Comparison of ENCODE assay signal across 14 cellular contexts in the genomic region with DNA sequence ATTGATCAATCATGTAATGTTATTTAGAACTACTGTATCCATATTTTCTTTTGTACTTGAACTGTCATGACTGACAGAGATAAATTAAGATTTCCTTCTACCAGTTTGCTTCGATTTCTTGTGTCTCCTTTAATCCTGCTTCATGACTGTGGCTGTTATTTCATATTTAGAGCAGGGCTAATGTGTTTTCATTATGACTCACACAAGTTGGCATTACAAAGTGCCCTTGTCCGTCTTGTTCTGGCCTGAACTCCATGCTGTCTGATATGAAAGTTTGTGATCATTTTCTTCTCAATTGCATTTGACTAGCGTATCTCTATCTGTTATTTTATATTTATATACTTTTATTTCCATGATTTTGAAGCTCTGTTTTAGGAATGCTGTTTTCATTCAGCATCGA.
DNase-seq lines count a peak whose midpoint lies in the region; ATAC-seq and TF ChIP-seq lines count a peak whose summit lies in the region.
"Had no signal": no experiment of that assay in that cellular context is flagged by ENCODE, and none has a peak within 500 bp of the region (broad histone marks: within the 10 kb centered on the region; RNA-seq: fewer than 3 reads in every experiment).

No MANE protein-coding gene starts in this region.

- in situ Hi-C loops in GM23248 (cut with MboI): no loop called here
- in situ Hi-C loops in gastrocnemius medialis (cut with MboI; ENCODE audit: low sequenced_read_pairs in 4 of 4): loop anchor here in 3 of 4 donors (10.0 to 25.0 kb wide), 2 partner anchors 488 to 491 kb away; partner anchors contain the start of gene SFMBT2 (in 3 of the 3)

- TF ChIP-seq POLR2A in gastrocnemius medialis (IDR thresholded peaks at IDR 0.05): no peak

- H3K9ac ChIP-seq in GM23248 (no peak overlapping the region), PC-3 (ENCODE audit: low read length) (no peak overlapping the region)

- CTCF ChIA-PET in PC-3 (lab: Charles Lee): no interaction called here

- peak overlapping the region; percentile 2 for H3K4me2 ChIP-seq in GM23248 (ENCODE audit: unreplicated experiment)
- no peak overlapping the region for H3K4me2 ChIP-seq in PC-3 (ENCODE audit: low read length)

- peak; percentile 45; the same call in 1 of the 2 replicates for ATAC-seq in PC-3
- peak; percentile 87 to 96 for ATAC-seq in gastrocnemius medialis
- no peak for ATAC-seq in HG03045 (IDR thresholded peaks at IDR 0.05; ENCODE audit: unreplicated experiment)
- ATAC-seq in GM19467 (IDR thresholded peaks at IDR 0.05; ENCODE audit: unreplicated experiment): no peak
- ATAC-seq in GM18519 (IDR thresholded peaks at IDR 0.05; ENCODE audit: low FRiP score, unreplicated experiment): no peak
- ATAC-seq: mucosa of descending colon had no signal

- H4K20me1 ChIP-seq in GM23248 (ENCODE audit: insufficient read depth): no peaks in the 10 kb centered on the region
- H4K20me1 ChIP-seq in PC-3 (ENCODE audit: low read length): no peaks in the 10 kb centered on the region

- DNase-seq in GM23248 (peak; percentile 45), PC-3 (peak; percentile 39), epithelial cell of esophagus (ENCODE audit: low read depth) (peak; percentile 78), gastrocnemius medialis (no peak)
- DNase-seq: activated CD4-positive, alpha-beta T cell treated with anti-CD3 and anti-CD28 coated beads for 48 hours; activated naive CD4-positive, alpha-beta T cell; cortex of kidney; mucosa of descending colon; NCI-H524 treated with DMSO at 0.1 percent for 48 hours; small intestine had no signal

- H2AFZ ChIP-seq in GM23248: no peak overlapping the region
- H2AFZ ChIP-seq in PC-3 (ENCODE audit: low read length): no peak overlapping the region

- H3K9me2 ChIP-seq in GM23248 (ENCODE audit: insufficient read depth): no peaks in the 10 kb centered on the region
- H3K9me2 ChIP-seq in PC-3 (replicated peaks; ENCODE audit: low read length): no peaks in the 10 kb centered on the region

- H3F3A ChIP-seq in GM23248 (ENCODE audit: insufficient read depth): no peaks in the 10 kb centered on the region
- no peaks in the 10 kb centered on the region for H3F3A ChIP-seq in PC-3 (ENCODE audit: low read length, unreplicated experiment)

- H3K4me3 ChIP-seq in GM23248: no peak overlapping the region
- H3K4me3 ChIP-seq in PC-3 (ENCODE audit: low read length): no peak overlapping the region
- H3K4me3 ChIP-seq in epithelial cell of esophagus (ENCODE audit: low read length): no peak overlapping the region
- H3K4me3 ChIP-seq in gastrocnemius medialis: no peak overlapping the region
- H3K4me3 ChIP-seq: mucosa of descending colon, SK-N-MC had no signal

- H3K79me2 ChIP-seq in GM23248 (ENCODE audit: insufficient read depth): no peaks in the 10 kb centered on the region
- H3K79me2 ChIP-seq in PC-3 (ENCODE audit: low read length): no peaks in the 10 kb centered on the region

- no peak for TF ChIP-seq CTCF in PC-3 (conservative IDR thresholded peaks at IDR 0.05; ENCODE audit: low read depth, low read length)
- TF ChIP-seq CTCF in epithelial cell of esophagus (IDR thresholded peaks at IDR 0.05; ENCODE audit: insufficient read depth, low read depth, low read length, missing control alignments): no peak
- TF ChIP-seq CTCF in gastrocnemius medialis (IDR thresholded peaks at IDR 0.05 in 4 of 5, conservative IDR thresholded peaks at IDR 0.05 in 1 of 5): no peak

- no TSS peak for BruUV-seq in PC-3 (replicated peaks; lab: Mats Ljungman, UMichigan)

- H3K27me3 ChIP-seq in GM23248 (replicated peaks; ENCODE audit: insufficient read depth): no peaks in the 10 kb centered on the region; the same call in 1 of the 2 replicates
- peaks cover 5% of the 10 kb centered on the region; the same call in 1 of the 2 replicates for H3K27me3 ChIP-seq in PC-3 (ENCODE audit: low read length)
- H3K27me3 ChIP-seq in gastrocnemius medialis: peaks cover 0 to 2% (median 0%) of the 10 kb centered on the region in 3 donors

- intact Hi-C loops in PC-3 (cut with micrococcal nuclease): loop anchor here (5.0 kb wide), 1 partner anchor 493 kb away; no protein-coding TSS in a partner anchor
- intact Hi-C loops in gastrocnemius medialis (cut with DNase I; ENCODE audit: low total_unique reads): loop anchor here (10.0 kb wide), 1 partner anchor 311 kb away; no protein-coding TSS in a partner anchor

- no peak overlapping the region for H3K27ac ChIP-seq in GM23248
- no peak overlapping the region for H3K27ac ChIP-seq in PC-3 (ENCODE audit: low read length)
- H3K27ac ChIP-seq in gastrocnemius medialis: peak overlapping the region in 2 of 4 donors; percentile 25 to 27
- H3K27ac ChIP-seq: SK-N-MC had no signal

- H3K36me3 ChIP-seq in GM23248 (ENCODE audit: low read depth): no peaks in the 10 kb centered on the region
- H3K36me3 ChIP-seq in PC-3 (ENCODE audit: low read depth, low read length): no peaks in the 10 kb centered on the region
- H3K36me3 ChIP-seq in gastrocnemius medialis: no peaks in the 10 kb centered on the region

- H3K4me1 ChIP-seq in GM23248 (ENCODE audit: insufficient read depth) (peaks cover 15% of the 10 kb centered on the region), PC-3 (ENCODE audit: insufficient read depth, low read length) (no peaks in the 10 kb centered on the region), gastrocnemius medialis (peaks cover 0 to 7% of the 10 kb centered on the region in 2 donors)

- H3K9me3 ChIP-seq in GM23248 (ENCODE audit: low read depth) (no peaks in the 10 kb centered on the region), PC-3 (ENCODE audit: low read length) (no peaks in the 10 kb centered on the region), gastrocnemius medialis (no peaks in the 10 kb centered on the region)
- H3K9me3 ChIP-seq: mucosa of descending colon had no signal

- 23 to 24% methylated on average over 4 of the region's 4 CpGs for WGBS in GM23248 (ENCODE audit: low coverage in 1 of 2, low lambda C conversion rate in 2 of 2, missing lambda C conversion rate in 2 of 2), 2 experiments

- POLR2A ChIA-PET in PC-3 (lab: Charles Lee; ENCODE audit: unreplicated experiment): no interaction called here

Comparison
In these comparisons a context has a peak if more than half of its experiments do, and no peak if none do; other contexts are left out.
1. DNase-seq: peak in GM23248 (single experiment), PC-3 (single experiment) and epithelial cell of esophagus (single experiment); none in gastrocnemius medialis (0 of 2).
2. ATAC-seq: peak in PC-3 (single experiment) and gastrocnemius medialis (2 of 2); none in HG03045 (single experiment), GM19467 (single experiment) and GM18519 (single experiment).